Comparison of ENCODE assay signal across 16 cellular contexts in the genomic region with DNA sequence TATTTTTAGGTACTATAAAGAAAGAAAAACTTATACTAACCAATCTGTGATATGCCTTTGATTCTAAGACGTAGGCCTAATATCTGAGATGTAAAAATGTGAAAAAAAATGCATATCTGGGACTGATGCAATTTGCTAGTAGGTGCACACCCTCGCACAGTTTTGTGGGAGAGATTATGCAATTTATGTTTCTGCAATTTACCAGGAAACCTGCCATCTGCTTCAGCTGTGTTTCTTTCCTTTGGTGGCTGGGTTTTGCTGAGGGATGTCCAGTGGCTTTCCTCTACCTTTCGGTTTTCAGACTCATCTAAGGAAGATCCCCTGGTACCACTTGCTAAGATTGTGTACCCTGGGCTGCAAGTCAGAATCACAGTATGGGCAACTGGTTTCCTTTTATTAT.
DNase-seq lines count a peak whose midpoint lies in the region; ATAC-seq, FAIRE-seq and TF ChIP-seq lines count a peak whose summit lies in the region.
"Had no signal": no experiment of that assay in that cellular context is flagged by ENCODE, and none has a peak within 500 bp of the region (broad histone marks: within the 10 kb centered on the region; RNA-seq: fewer than 3 reads in every experiment).

No MANE protein-coding gene starts in this region.

- H3K4me1 ChIP-seq in astrocyte (ENCODE audit: insufficient read depth, low read length) (no peaks in the 10 kb centered on the region), sigmoid colon (no peaks in the 10 kb centered on the region)
- H3K4me1 ChIP-seq: tibial nerve had no signal

- TF ChIP-seq EP300 in sigmoid colon (IDR thresholded peaks at IDR 0.05) = no peak

- no peak overlapping the region for H3K4me2 ChIP-seq in astrocyte (ENCODE audit: low read length)

- no peaks in the 10 kb centered on the region for H3K79me2 ChIP-seq in astrocyte (ENCODE audit: insufficient read depth, low read length)

- no peaks in the 10 kb centered on the region for H3K9me3 Mint-ChIP-seq in astrocyte (ENCODE audit: unreplicated experiment)
- H3K9me3 Mint-ChIP-seq in neural crest cell = no peaks in the 10 kb centered on the region
- no peaks in the 10 kb centered on the region for H3K9me3 Mint-ChIP-seq in activated CD4-positive, alpha-beta T cell treated with anti-CD3 and anti-CD28 coated beads for 36 hours (ENCODE audit: low read depth)
- H3K9me3 Mint-ChIP-seq: activated naive CD4-positive, alpha-beta T cell treated with anti-CD3 and anti-CD28 coated beads, Interleukin-2, amount 50 U/mL, for 24 hours; natural killer cell had no signal

- H3K4me1 Mint-ChIP-seq in astrocyte (ENCODE audit: low read depth, unreplicated experiment) (no peaks in the 10 kb centered on the region), neural crest cell (peaks cover 50% of the 10 kb centered on the region)
- no peaks in the 10 kb centered on the region for H3K4me1 Mint-ChIP-seq in activated CD4-positive, alpha-beta T cell treated with anti-CD3 and anti-CD28 coated beads for 36 hours
- H3K4me1 Mint-ChIP-seq: activated naive CD4-positive, alpha-beta T cell treated with anti-CD3 and anti-CD28 coated beads, Interleukin-2, amount 50 U/mL, for 24 hours; natural killer cell had no signal

- H3K4me3 Mint-ChIP-seq in astrocyte (ENCODE audit: unreplicated experiment) = no peak overlapping the region
- H3K4me3 Mint-ChIP-seq in neural crest cell = peak overlapping the region; percentile 41
- no peak overlapping the region for H3K4me3 Mint-ChIP-seq in activated CD4-positive, alpha-beta T cell treated with anti-CD3 and anti-CD28 coated beads for 36 hours
- H3K4me3 Mint-ChIP-seq: activated naive CD4-positive, alpha-beta T cell treated with anti-CD3 and anti-CD28 coated beads, Interleukin-2, amount 50 U/mL, for 24 hours; natural killer cell had no signal

- DNase-seq in GM03348 (ENCODE audit: low spot score) (peak; percentile 68), NB4 (ENCODE audit: low read depth) (peak; percentile 72), astrocyte (ENCODE audit: low read depth) (peak; percentile 34), neural crest cell (ENCODE audit: low read depth, low spot score) (no peak), sigmoid colon (no peak)
- no peak for DNase-seq in activated CD4-positive, alpha-beta T cell treated with anti-CD3 and anti-CD28 coated beads for 36 hours
- DNase-seq: Calu3, kidney glomerular epithelial cell, natural killer cell, NCI-H2029, small intestine had no signal

- no peak overlapping the region for H3K27ac Mint-ChIP-seq in astrocyte (ENCODE audit: unreplicated experiment)
- H3K27ac Mint-ChIP-seq in neural crest cell (ENCODE audit: unreplicated experiment) = peak overlapping the region; percentile 82
- no peak overlapping the region for H3K27ac Mint-ChIP-seq in activated CD4-positive, alpha-beta T cell treated with anti-CD3 and anti-CD28 coated beads for 36 hours
- H3K27ac Mint-ChIP-seq: activated naive CD4-positive, alpha-beta T cell treated with anti-CD3 and anti-CD28 coated beads, Interleukin-2, amount 50 U/mL, for 24 hours; natural killer cell had no signal

- no peak overlapping the region for H3K9ac ChIP-seq in astrocyte (ENCODE audit: low read length)

- H3K27me3 Mint-ChIP-seq in astrocyte (ENCODE audit: low read depth, unreplicated experiment) (no peaks in the 10 kb centered on the region), neural crest cell (ENCODE audit: low read depth) (no peaks in the 10 kb centered on the region)
- peaks cover 13% of the 10 kb centered on the region for H3K27me3 Mint-ChIP-seq in activated CD4-positive, alpha-beta T cell treated with anti-CD3 and anti-CD28 coated beads for 36 hours

- H3K36me3 ChIP-seq in astrocyte (ENCODE audit: insufficient read depth, low read length) (no peaks in the 10 kb centered on the region), sigmoid colon (no peaks in the 10 kb centered on the region)
- H3K36me3 ChIP-seq: tibial nerve had no signal

- intact Hi-C loops in sigmoid colon (cut with DNase I) = no loop called here
- intact Hi-C loops in activated CD4-positive, alpha-beta T cell treated with anti-CD3 and anti-CD28 coated beads for 36 hours (cut with DNase I, micrococcal nuclease) = no loop called here

- TF ChIP-seq POLR2A in NB4 (IDR thresholded peaks at IDR 0.05; ENCODE audit: extremely low read depth, insufficient read length) = no peak
- no peak for TF ChIP-seq POLR2A in sigmoid colon (IDR thresholded peaks at IDR 0.05)

- H3K27ac ChIP-seq in astrocyte (ENCODE audit: low read depth, low read length) (no peak overlapping the region), sigmoid colon (no peak overlapping the region)
- H3K27ac ChIP-seq: tibial nerve had no signal

- POLR2A ChIA-PET in activated CD4-positive, alpha-beta T cell treated with anti-CD3 and anti-CD28 coated beads for 36 hours (lab: Charles Lee) = no interaction called here

- ATAC-seq in HG02642 (IDR thresholded peaks at IDR 0.05; ENCODE audit: poor library complexity, unreplicated experiment) (no peak), GM18511 (IDR thresholded peaks at IDR 0.05; ENCODE audit: unreplicated experiment) (no peak)
- no peak for ATAC-seq in activated CD4-positive, alpha-beta T cell treated with anti-CD3 and anti-CD28 coated beads for 36 hours
- ATAC-seq: natural killer cell had no signal

- H3K27me3 ChIP-seq in astrocyte (ENCODE audit: insufficient read depth, low read length) (no peaks in the 10 kb centered on the region), sigmoid colon (no peaks in the 10 kb centered on the region)
- H3K27me3 ChIP-seq: tibial nerve had no signal

- no peak overlapping the region for H3K4me3 ChIP-seq in NB4 (ENCODE audit: low read depth, low read length)
- H3K4me3 ChIP-seq in astrocyte (ENCODE audit: insufficient read depth, low read depth, low read length) = no peak overlapping the region
- H3K4me3 ChIP-seq in sigmoid colon = no peak overlapping the region
- H3K4me3 ChIP-seq: tibial nerve had no signal

- 67 to 70% methylated on average over 3 of the region's 3 CpGs for WGBS in sigmoid colon, 2 donors

- no peaks in the 10 kb centered on the region for H4K20me1 ChIP-seq in astrocyte (ENCODE audit: insufficient read depth, low read length)

- H3K9me3 ChIP-seq in astrocyte (ENCODE audit: insufficient read depth, low read depth, low read length) (no peaks in the 10 kb centered on the region), sigmoid colon (no peaks in the 10 kb centered on the region)
- H3K9me3 ChIP-seq: tibial nerve had no signal

- H3K36me3 Mint-ChIP-seq in astrocyte (ENCODE audit: low read depth, unreplicated experiment) (no peaks in the 10 kb centered on the region), neural crest cell (ENCODE audit: low read depth) (no peaks in the 10 kb centered on the region)
- no peaks in the 10 kb centered on the region for H3K36me3 Mint-ChIP-seq in activated CD4-positive, alpha-beta T cell treated with anti-CD3 and anti-CD28 coated beads for 36 hours (ENCODE audit: low read depth)
- H3K36me3 Mint-ChIP-seq: activated naive CD4-positive, alpha-beta T cell treated with anti-CD3 and anti-CD28 coated beads, Interleukin-2, amount 50 U/mL, for 24 hours; natural killer cell had no signal

- CTCF ChIA-PET in activated CD4-positive, alpha-beta T cell treated with anti-CD3 and anti-CD28 coated beads for 36 hours (lab: Charles Lee) = interaction anchor here (0.6 kb wide), 2 partner anchors 74 to 1497 kb away, joined by 3 to 4 read pairs; no protein-coding TSS in a partner anchor

- TF ChIP-seq CTCF in NB4 (IDR thresholded peaks at IDR 0.05; ENCODE audit: low read depth, low read length) (no peak), astrocyte (IDR thresholded peaks at IDR 0.05; ENCODE audit: insufficient read depth, low read depth, low read length) (no peak), neural crest cell (conservative IDR thresholded peaks at IDR 0.05) (no peak), sigmoid colon (IDR thresholded peaks at IDR 0.05) (no peak)

- H2AFZ ChIP-seq in astrocyte (ENCODE audit: low read depth, low read length) = no peak overlapping the region

- FAIRE-seq in astrocyte (lab: Jason Lieb, UNC) = no peak
- FAIRE-seq: frontal cortex, small intestine had no signal

Comparison
In these comparisons a context has a peak if more than half of its experiments do, and no peak if none do; other contexts are left out.
1. DNase-seq: peak in GM03348 (single experiment), NB4 (single experiment) and astrocyte (single experiment); none in neural crest cell (single experiment), sigmoid colon (single experiment) and activated CD4-positive, alpha-beta T cell treated with anti-CD3 and anti-CD28 coated beads for 36 hours (single experiment).